Comparison of ENCODE assay signal across 8 cellular contexts in the genomic region with DNA sequence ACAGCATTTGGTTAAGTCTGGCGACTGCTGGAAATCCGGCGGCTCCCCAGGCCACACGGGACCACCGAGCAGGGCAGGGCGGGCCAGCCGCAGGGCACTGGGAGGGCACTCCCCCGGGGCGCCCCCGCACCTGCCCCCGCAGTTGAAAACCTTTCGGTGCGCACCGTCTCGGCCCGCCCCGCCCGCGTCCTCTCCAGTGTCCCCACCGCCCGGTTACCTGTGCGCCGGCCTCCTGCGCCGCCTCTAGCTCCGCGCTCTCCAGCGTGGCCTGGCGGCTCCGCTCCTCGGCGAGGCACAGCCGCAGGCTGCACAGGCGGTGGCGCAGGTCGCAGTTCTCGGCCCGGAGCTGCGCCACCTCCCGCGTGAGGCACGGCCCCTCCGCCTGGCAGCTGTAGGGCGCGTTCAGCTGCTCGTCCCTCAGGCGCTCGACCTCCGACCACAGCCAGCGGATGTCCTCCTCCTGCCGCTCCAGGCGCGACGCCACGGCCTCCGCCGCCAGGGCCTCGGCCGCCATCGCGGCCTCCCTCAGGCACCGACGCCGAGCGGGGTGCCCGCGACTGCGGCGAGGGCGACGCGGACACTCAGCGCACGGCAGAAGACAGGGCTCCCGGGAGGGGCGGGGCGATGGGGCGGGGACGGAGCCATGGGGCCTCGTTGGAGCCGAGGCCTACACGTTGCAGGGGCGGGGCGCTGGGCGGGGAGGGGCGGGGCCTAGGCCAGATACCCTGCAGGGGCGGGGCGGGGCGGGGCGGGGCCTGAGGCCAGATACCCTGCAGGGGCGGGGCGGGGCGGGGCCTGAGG. TPM values are rescaled to one million over a fixed set of nuclear protein-coding genes. Genes with fewer than 3 reads are reported as not detected.
DNase-seq lines count a peak whose midpoint lies in the region; ATAC-seq and TF ChIP-seq lines count a peak whose summit lies in the region.

A gene (minus strand): TSS at position 600 of the 801 bp plus-strand sequence. CDS start 86 bp downstream, at position 514.

- CTCF ChIA-PET in RWPE1 (lab: Yijun Ruan, JAX), result interaction anchor here (0.7 to 0.8 kb wide), 2 partner anchors 22 to 60 kb away, joined by 3 to 4 read pairs; no protein-coding TSS in a partner anchor

- DNase-seq in EH (ENCODE audit: low read depth) (peak; percentile 92), RWPE1 (ENCODE audit: low spot score) (peak; percentile 95), fibroblast of the aortic adventitia (ENCODE audit: low read depth) (peak; percentile 77), nephron progenitor cell (peak; percentile 98)
- peak; percentile 84 for DNase-seq in activated T-helper 2 cell treated with anti-CD3 and anti-CD28 coated beads, Interferon-gamma antibody, Interleukin-2, Interleukin-4, amounts not matched to agents 10 μg/mL and 5 μg/mL and 100 μg/mL, durations not matched to agents 14 hours and 24 hours and 36 hours (ENCODE audit: low spot score)
- DNase-seq in stimulated activated naive CD8-positive, alpha-beta T cell treated with anti-CD3 and anti-CD28 coated beads, Interleukin-15, amount 100 ng/mL, for 72 hours, result peak; percentile 86 to 93

- POLR2A ChIA-PET in RWPE1 (lab: Yijun Ruan, JAX; ENCODE audit: low non-redundant PET), result no interaction called here

- no peak within 1 kb of the TSS for H3K4me3 ChIP-seq in KMS-11 (IDR thresholded peaks at IDR 0.05; ENCODE audit: insufficient read depth, low read depth, low read length)
- H3K4me3 ChIP-seq in fibroblast of the aortic adventitia (ENCODE audit: low read depth, low read length), result peak within 1 kb of the TSS; percentile 84

- peaks cover 15% of the 10 kb centered on the region for H3K4me1 Mint-ChIP-seq in activated T-helper 2 cell treated with anti-CD3 and anti-CD28 coated beads, Interferon-gamma antibody, Interleukin-2, Interleukin-4, amounts not matched to agents 10 μg/mL and 5 μg/mL and 100 μg/mL, durations not matched to agents 14 hours and 24 hours and 36 hours (ENCODE audit: low read depth)
- H3K4me1 Mint-ChIP-seq in nephron progenitor cell, result peaks cover 17% of the 10 kb centered on the region
- peaks cover 23% of the 10 kb centered on the region for H3K4me1 Mint-ChIP-seq in stimulated activated naive CD8-positive, alpha-beta T cell treated with anti-CD3 and anti-CD28 coated beads, Interleukin-15, amount 100 ng/mL, for 72 hours

- H3K27me3 Mint-ChIP-seq in activated T-helper 2 cell treated with anti-CD3 and anti-CD28 coated beads, Interferon-gamma antibody, Interleukin-2, Interleukin-4, amounts not matched to agents 10 μg/mL and 5 μg/mL and 100 μg/mL, durations not matched to agents 14 hours and 24 hours and 36 hours (ENCODE audit: low read depth), result no peaks in the 10 kb centered on the region
- H3K27me3 Mint-ChIP-seq in nephron progenitor cell (ENCODE audit: low read depth, poor library complexity), result peaks cover 8% of the 10 kb centered on the region
- H3K27me3 Mint-ChIP-seq in stimulated activated naive CD8-positive, alpha-beta T cell treated with anti-CD3 and anti-CD28 coated beads, Interleukin-15, amount 100 ng/mL, for 72 hours, result no peaks in the 10 kb centered on the region

- TF ChIP-seq CTCF in KMS-11 (conservative IDR thresholded peaks at IDR 0.05; ENCODE audit: low read depth, low read length), result no peak
- TF ChIP-seq CTCF in RWPE1 (conservative IDR thresholded peaks at IDR 0.05; ENCODE audit: low read depth), result peak; percentile 42; the same call in 1 of the 2 replicates
- no peak for TF ChIP-seq CTCF in fibroblast of the aortic adventitia (IDR thresholded peaks at IDR 0.05; ENCODE audit: insufficient read depth, low read length)
- TF ChIP-seq CTCF in nephron progenitor cell (IDR thresholded peaks at IDR 0.05), result no peak

- H3K79me2 ChIP-seq in KMS-11 (ENCODE audit: insufficient read depth, low read depth), result no peaks in the 10 kb centered on the region

- no peaks in the 10 kb centered on the region for H3K27me3 ChIP-seq in KMS-11 (ENCODE audit: insufficient read depth, low read depth)

- H3K36me3 Mint-ChIP-seq in activated T-helper 2 cell treated with anti-CD3 and anti-CD28 coated beads, Interferon-gamma antibody, Interleukin-2, Interleukin-4, amounts not matched to agents 10 μg/mL and 5 μg/mL and 100 μg/mL, durations not matched to agents 14 hours and 24 hours and 36 hours (ENCODE audit: low read depth), result peaks cover 33% of the 10 kb centered on the region
- H3K36me3 Mint-ChIP-seq in nephron progenitor cell (ENCODE audit: low read depth), result peaks cover 38% of the 10 kb centered on the region

- H4K20me1 ChIP-seq in KMS-11 (ENCODE audit: insufficient read depth), result no peaks in the 10 kb centered on the region

- intact Hi-C loops in activated T-helper 2 cell treated with anti-CD3 and anti-CD28 coated beads, Interferon-gamma antibody, Interleukin-2, Interleukin-4, amounts not matched to agents 10 μg/mL and 5 μg/mL and 100 μg/mL, durations not matched to agents 14 hours and 24 hours and 36 hours (cut with micrococcal nuclease), result loop anchor here (1.0 kb wide), 2 partner anchors 31 to 73 kb away; no protein-coding TSS in a partner anchor

- peak within 1 kb of the TSS; percentile 73 for H3K9ac ChIP-seq in KMS-11

- H3K4me2 ChIP-seq in KMS-11, result peak within 1 kb of the TSS; percentile 79

- H3K36me3 ChIP-seq in KMS-11 (ENCODE audit: insufficient read depth), result no peaks in the 10 kb centered on the region

- H3K4me1 ChIP-seq in KMS-11 (ENCODE audit: low read depth, poor library complexity, severe bottlenecking), result peaks cover 12% of the 10 kb centered on the region

- H3K27ac Mint-ChIP-seq in activated T-helper 2 cell treated with anti-CD3 and anti-CD28 coated beads, Interferon-gamma antibody, Interleukin-2, Interleukin-4, amounts not matched to agents 10 μg/mL and 5 μg/mL and 100 μg/mL, durations not matched to agents 14 hours and 24 hours and 36 hours, result peak within 1 kb of the TSS; percentile 93
- H3K27ac Mint-ChIP-seq in nephron progenitor cell, result no peak within 1 kb of the TSS
- H3K27ac Mint-ChIP-seq in stimulated activated naive CD8-positive, alpha-beta T cell treated with anti-CD3 and anti-CD28 coated beads, Interleukin-15, amount 100 ng/mL, for 72 hours, result peak within 1 kb of the TSS; percentile 67 to 79

- H3K4me3 Mint-ChIP-seq in activated T-helper 2 cell treated with anti-CD3 and anti-CD28 coated beads, Interferon-gamma antibody, Interleukin-2, Interleukin-4, amounts not matched to agents 10 μg/mL and 5 μg/mL and 100 μg/mL, durations not matched to agents 14 hours and 24 hours and 36 hours (ENCODE audit: low read depth), result peak within 1 kb of the TSS; percentile 84
- peak within 1 kb of the TSS; percentile 91 for H3K4me3 Mint-ChIP-seq in nephron progenitor cell
- peak within 1 kb of the TSS; percentile 84 to 86 for H3K4me3 Mint-ChIP-seq in stimulated activated naive CD8-positive, alpha-beta T cell treated with anti-CD3 and anti-CD28 coated beads, Interleukin-15, amount 100 ng/mL, for 72 hours

- H3K9me3 Mint-ChIP-seq in activated T-helper 2 cell treated with anti-CD3 and anti-CD28 coated beads, Interferon-gamma antibody, Interleukin-2, Interleukin-4, amounts not matched to agents 10 μg/mL and 5 μg/mL and 100 μg/mL, durations not matched to agents 14 hours and 24 hours and 36 hours, result peaks cover 8% of the 10 kb centered on the region
- H3K9me3 Mint-ChIP-seq in nephron progenitor cell, result no peaks in the 10 kb centered on the region
- peaks cover 10 to 20% of the 10 kb centered on the region in 2 donors for H3K9me3 Mint-ChIP-seq in stimulated activated naive CD8-positive, alpha-beta T cell treated with anti-CD3 and anti-CD28 coated beads, Interleukin-15, amount 100 ng/mL, for 72 hours

- peak within 1 kb of the TSS; percentile 92 for H2AFZ ChIP-seq in KMS-11 (ENCODE audit: low read depth)

- H3K27ac ChIP-seq in KMS-11 (peak within 1 kb of the TSS; percentile 70), RWPE1 (peak within 1 kb of the TSS; percentile 79)

- peak; percentile 82 for ATAC-seq in GM21786 (IDR thresholded peaks at IDR 0.05; ENCODE audit: unreplicated experiment)
- peak; percentile 90 for ATAC-seq in stimulated activated naive CD8-positive, alpha-beta T cell treated with anti-CD3 and anti-CD28 coated beads, Interleukin-15, amount 100 ng/mL, for 72 hours

RNA-seq across cellular contexts. Expression of the gene that starts here (rescaled TPM):
- 14.1 and 14.5 TPM in 2 replicates for total RNA-seq in activated T-helper 2 cell treated with anti-CD3 and anti-CD28 coated beads, Interferon-gamma antibody, Interleukin-2, Interleukin-4, amounts not matched to agents 10 μg/mL and 5 μg/mL and 100 μg/mL, durations not matched to agents 14 hours and 24 hours and 36 hours
- 10.0 and 12.1 TPM in 2 replicates for total RNA-seq in fibroblast of the aortic adventitia (ENCODE audit: low replicate concordance)
